In genomic region chr2:46293466-46293865, GRCh38 we compare ENCODE assay signal across 23 cellular contexts.
"Had no signal": no experiment of that assay in that cellular context is flagged by ENCODE, and none has a peak within 500 bp of the region (broad histone marks: within the 10 kb centered on the region; RNA-seq: fewer than 3 reads in every experiment).

No MANE protein-coding gene starts in this region.

- H3K4me3 Mint-ChIP-seq: activated CD4-positive, alpha-beta memory T cell treated with anti-CD3 and anti-CD28 coated beads, Interleukin-2, amount 10 ng/mL, durations not matched to agents 7 days and 5 days; activated CD4-positive, alpha-beta T cell treated with anti-CD3 and anti-CD28 coated beads, Interleukin-2, amount 10 ng/mL, durations not matched to agents 7 days and 5 days; activated naive CD8-positive, alpha-beta T cell treated with anti-CD3 and anti-CD28 coated beads for 36 hours; activated naive CD8-positive, alpha-beta T cell treated with anti-CD3 and anti-CD28 coated beads, Interleukin-2, amount 50 U/mL, for 24 hours; activated T-cell treated with anti-CD3 and anti-CD28 coated beads, Interleukin-2, amount 50 U/mL, for 4 hours; activated T-helper 17 cell treated with anti-CD3 and anti-CD28 coated beads, Interleukin-2, amount 50 U/mL, for 72 hours; T-helper 17 cell; T-helper 2 cell treated with Interferon-gamma antibody and Interleukin-4, amounts not matched to agents 5 μg/mL and 100 μg/mL, for 36 hours; WTC11 had no signal

- H3K27ac ChIP-seq: adrenal gland, body of pancreas, colonic mucosa, epithelial cell of prostate, esophagus squamous epithelium, gastrocnemius medialis, VCaP had no signal

- H3K9me3 ChIP-seq: adrenal gland, body of pancreas, colonic mucosa, esophagus squamous epithelium, gastrocnemius medialis, heart left ventricle had no signal

- H3K27me3 ChIP-seq: adrenal gland, body of pancreas, colonic mucosa, esophagus squamous epithelium, gastrocnemius medialis had no signal

- H3K4me1 Mint-ChIP-seq: activated T-helper 17 cell treated with anti-CD3 and anti-CD28 coated beads, Interleukin-2, amount 50 U/mL, for 72 hours had no signal

- H3K36me3 Mint-ChIP-seq: activated naive CD8-positive, alpha-beta T cell treated with anti-CD3 and anti-CD28 coated beads for 36 hours; WTC11 had no signal

- DNase-seq: activated CD4-positive, alpha-beta T cell treated with anti-CD3 and anti-CD28 coated beads for 1 hour; activated CD4-positive, alpha-beta T cell treated with anti-CD3 and anti-CD28 coated beads, Interleukin-2, amount 50 U/mL, for 4 hours; activated gamma-delta T cell; activated naive CD8-positive, alpha-beta T cell treated with anti-CD3 and anti-CD28 coated beads for 36 hours; aorta; effector CD8-positive, alpha-beta T cell; esophagus squamous epithelium; gastrocnemius medialis; T-helper 17 cell had no signal

- H3K27ac Mint-ChIP-seq: activated CD4-positive, alpha-beta memory T cell treated with anti-CD3 and anti-CD28 coated beads, Interleukin-2, amount 10 ng/mL, durations not matched to agents 7 days and 5 days; activated CD4-positive, alpha-beta T cell treated with anti-CD3 and anti-CD28 coated beads, Interleukin-2, amount 10 ng/mL, durations not matched to agents 7 days and 5 days; activated naive CD8-positive, alpha-beta T cell treated with anti-CD3 and anti-CD28 coated beads for 36 hours; activated naive CD8-positive, alpha-beta T cell treated with anti-CD3 and anti-CD28 coated beads, Interleukin-2, amount 50 U/mL, for 24 hours; activated T-helper 17 cell treated with anti-CD3 and anti-CD28 coated beads, Interleukin-2, amount 50 U/mL, for 72 hours; T-helper 17 cell; T-helper 2 cell treated with Interferon-gamma antibody and Interleukin-4, amounts not matched to agents 5 μg/mL and 100 μg/mL, for 36 hours; WTC11 had no signal

- H3K4me1 ChIP-seq: colonic mucosa had no signal

- FAIRE-seq: endometrium had no signal

- H3K36me3 ChIP-seq: adrenal gland, colonic mucosa, esophagus squamous epithelium, gastrocnemius medialis, heart left ventricle had no signal

- H3K9me3 Mint-ChIP-seq: activated CD4-positive, alpha-beta memory T cell treated with anti-CD3 and anti-CD28 coated beads, Interleukin-2, amount 10 ng/mL, durations not matched to agents 7 days and 5 days; activated CD4-positive, alpha-beta T cell treated with anti-CD3 and anti-CD28 coated beads, Interleukin-2, amount 10 ng/mL, durations not matched to agents 7 days and 5 days; activated naive CD8-positive, alpha-beta T cell treated with anti-CD3 and anti-CD28 coated beads for 36 hours; activated naive CD8-positive, alpha-beta T cell treated with anti-CD3 and anti-CD28 coated beads, Interleukin-2, amount 50 U/mL, for 24 hours; activated T-cell treated with anti-CD3 and anti-CD28 coated beads, Interleukin-2, amount 50 U/mL, for 4 hours; activated T-helper 17 cell treated with anti-CD3 and anti-CD28 coated beads, Interleukin-2, amount 50 U/mL, for 72 hours; T-helper 2 cell treated with Interferon-gamma antibody and Interleukin-4, amounts not matched to agents 5 μg/mL and 100 μg/mL, for 36 hours; WTC11 had no signal

- H3K4me3 ChIP-seq: adrenal gland, body of pancreas, colonic mucosa, esophagus squamous epithelium, gastrocnemius medialis, heart left ventricle had no signal
